In genomic region chr22:43142881-43143562, GRCh38 we compare ENCODE assay signal across 8 cellular contexts. TPM values are rescaled to one million over a fixed set of nuclear protein-coding genes. Genes with fewer than 3 reads are reported as not detected.
A peak's percentile ranks its signal among the peaks of the same experiment; 100 is the strongest.
DNase-seq lines count a peak whose midpoint lies in the region; ATAC-seq, FAIRE-seq and TF ChIP-seq lines count a peak whose summit lies in the region.

MCAT (minus strand) TSS chr22:43143398; CDS start chr22:43143348, 50 bp downstream.

- H2BK15ac ChIP-seq in neuronal stem cell (ENCODE audit: low read length) = no peak within 1 kb of the TSS

- H3K9ac ChIP-seq in DND-41 (ENCODE audit: low read depth, low read length) = peak within 1 kb of the TSS; percentile 73
- H3K9ac ChIP-seq in neuronal stem cell (ENCODE audit: low read depth, low read length, poor library complexity) = peak within 1 kb of the TSS; percentile 99
- H3K9ac ChIP-seq in subcutaneous abdominal adipose tissue (ENCODE audit: low read length in 5 of 5) = peak within 1 kb of the TSS; percentile 28 to 93 (median 71)

- H2AFZ ChIP-seq in DND-41 (ENCODE audit: low read depth, low read length) (peak within 1 kb of the TSS; percentile 96), neuronal stem cell (ENCODE audit: low read length) (peak within 1 kb of the TSS; percentile 89)

- peak within 1 kb of the TSS; percentile 53 to 75 for H3K4me3 ChIP-seq in DND-41 (ENCODE audit: low read depth in 1 of 2, low read length in 2 of 2)
- H3K4me3 ChIP-seq in neuronal stem cell (ENCODE audit: low read length in 2 of 2) = peak within 1 kb of the TSS; percentile 91 to 100
- H3K4me3 ChIP-seq in subcutaneous abdominal adipose tissue (ENCODE audit: low read depth in 1 of 5, low read length in 5 of 5) = peak within 1 kb of the TSS; percentile 64 to 98 (median 84)

- H3K23ac ChIP-seq in neuronal stem cell (ENCODE audit: low read depth, low read length, poor library complexity) = peak within 1 kb of the TSS; percentile 65

- H3K14ac ChIP-seq in neuronal stem cell (ENCODE audit: low read length) = peak within 1 kb of the TSS; percentile 96

- H4K91ac ChIP-seq in neuronal stem cell (ENCODE audit: low read depth, low read length, poor library complexity) = no peak within 1 kb of the TSS

- H2BK5ac ChIP-seq in neuronal stem cell (ENCODE audit: low read length) = peak within 1 kb of the TSS; percentile 53

- no CpG with 5 or more reads among the region's 83 CpGs for WGBS in neuronal stem cell (ENCODE audit: extremely low coverage in 2 of 2, insufficient read length in 2 of 2, insufficient replicate concordance in 1 of 2), 2 donors

- H3K27ac ChIP-seq in DND-41 (ENCODE audit: low read length) = peak within 1 kb of the TSS; percentile 83
- peak within 1 kb of the TSS; percentile 44 for H3K27ac ChIP-seq in neuronal stem cell (replicated peaks; ENCODE audit: low read length)
- H3K27ac ChIP-seq in subcutaneous abdominal adipose tissue (ENCODE audit: low read depth, low read length) = peak within 1 kb of the TSS; percentile 37

- peaks cover 16% of the 10 kb centered on the region for H3K79me2 ChIP-seq in DND-41 (ENCODE audit: insufficient read depth, low read length)

- peak within 1 kb of the TSS; percentile 82 for H4K8ac ChIP-seq in neuronal stem cell (ENCODE audit: low read depth, low read length)

- H3K36me3 ChIP-seq in DND-41 (ENCODE audit: insufficient read depth, low read length) (peaks cover 36% of the 10 kb centered on the region), neuronal stem cell (replicated peaks in 1 of 2; ENCODE audit: control insufficient read depth in 2 of 2, insufficient read depth in 2 of 2, low read length in 2 of 2) (peaks cover 18 to 38% of the 10 kb centered on the region in 2 donors), subcutaneous abdominal adipose tissue (ENCODE audit: control insufficient read depth in 5 of 5, insufficient read depth in 5 of 5, low read length in 5 of 5) (peaks cover 5 to 27% (median 13%) of the 10 kb centered on the region in 5 donors)

- H2BK120ac ChIP-seq in neuronal stem cell (ENCODE audit: low read depth, low read length) = no peak within 1 kb of the TSS

- H3K27me3 ChIP-seq in DND-41 (ENCODE audit: insufficient read depth, low read length, poor library complexity) (no peaks in the 10 kb centered on the region), neuronal stem cell (ENCODE audit: control insufficient read depth in 3 of 3, insufficient read depth in 3 of 3, low read depth in 1 of 3, low read length in 3 of 3) (peaks cover 0 to 5% (median 0%) of the 10 kb centered on the region in 3 experiments), subcutaneous abdominal adipose tissue (ENCODE audit: control insufficient read depth in 5 of 5, insufficient read depth in 4 of 5, low read length in 5 of 5) (no peaks in the 10 kb centered on the region)

- no peak within 1 kb of the TSS for H3K4ac ChIP-seq in neuronal stem cell (ENCODE audit: low read length)

- H2BK12ac ChIP-seq in neuronal stem cell (ENCODE audit: low read length) = peak within 1 kb of the TSS; percentile 94

- ATAC-seq in DND-41 (ENCODE audit: insufficient read depth, low read depth) = peak; percentile 96
- ATAC-seq in GM21723 (IDR thresholded peaks at IDR 0.05; ENCODE audit: unreplicated experiment) = peak; percentile 85

- peak within 1 kb of the TSS; percentile 74 for H3K4me2 ChIP-seq in DND-41 (ENCODE audit: insufficient read depth, low read length)
- peak within 1 kb of the TSS; percentile 91 for H3K4me2 ChIP-seq in neuronal stem cell (ENCODE audit: insufficient read depth, low read length, poor library complexity, severe bottlenecking)

- peak within 1 kb of the TSS; percentile 89 for H2AK5ac ChIP-seq in neuronal stem cell (ENCODE audit: low read depth, low read length)

- no peak for TF ChIP-seq CTCF in DND-41 (IDR thresholded peaks at IDR 0.05; ENCODE audit: borderline replicate concordance, extremely low read depth, low read length, poor library complexity, severe bottlenecking)

- peaks cover 26% of the 10 kb centered on the region for H3K4me1 ChIP-seq in DND-41 (ENCODE audit: insufficient read depth, low read length)
- peaks cover 0 to 3% of the 10 kb centered on the region in 2 donors for H3K4me1 ChIP-seq in neuronal stem cell (ENCODE audit: control insufficient read depth in 2 of 2, insufficient read depth in 1 of 2, low read depth in 1 of 2, low read length in 2 of 2)
- peaks cover 5 to 24% (median 17%) of the 10 kb centered on the region in 5 donors for H3K4me1 ChIP-seq in subcutaneous abdominal adipose tissue (ENCODE audit: control insufficient read depth in 5 of 5, insufficient read depth in 5 of 5, low read length in 5 of 5)

- H3K9me3 ChIP-seq in DND-41 (ENCODE audit: insufficient read depth, low read length, severe bottlenecking) (no peaks in the 10 kb centered on the region), neuronal stem cell (replicated peaks in 1 of 2; ENCODE audit: control insufficient read depth in 2 of 2, insufficient read depth in 1 of 2, low read depth in 1 of 2, low read length in 2 of 2) (no peaks in the 10 kb centered on the region), subcutaneous abdominal adipose tissue (ENCODE audit: control insufficient read depth in 5 of 5, low read length in 5 of 5) (no peaks in the 10 kb centered on the region)

- peak within 1 kb of the TSS; percentile 94 for H3K18ac ChIP-seq in neuronal stem cell (ENCODE audit: low read length)

- no peak for FAIRE-seq in frontal cortex (lab: Jason Lieb, UNC)

- H4K20me1 ChIP-seq in DND-41 (ENCODE audit: insufficient read depth, low read length) = peaks cover 5% of the 10 kb centered on the region; the same call in 1 of the 2 replicates

- peaks cover 8% of the 10 kb centered on the region for H3K79me1 ChIP-seq in neuronal stem cell (ENCODE audit: low read depth, low read length)

- DNase-seq in DND-41 (peak; percentile 82), LoVo (ENCODE audit: low spot score) (peak; percentile 86), SK-N-DZ (ENCODE audit: low spot score) (peak; percentile 83), frontal cortex (ENCODE audit: low spot score in 2 of 2) (peak; percentile 90 to 92), neuronal stem cell (ENCODE audit: low spot score) (peak; percentile 65)
- DNase-seq in activated naive CD4-positive, alpha-beta T cell treated with Interleukin-2 at 50 U/mL for 16 hours = peak; percentile 85

RNA-seq across cellular contexts. Expression of gene MCAT, which starts in this region (rescaled TPM):
- 31.7 and 44.0 TPM in 2 replicates for polyA plus RNA-seq in SK-N-DZ (2014; cell fraction: cytosol; rRNA removed)
- polyA plus RNA-seq in SK-N-DZ (2014; cell fraction: nucleus; rRNA removed) = 22.3 and 24.3 TPM in 2 replicates
- total RNA-seq in frontal cortex = 13.9 TPM
- 14.6 TPM for polyA plus RNA-seq in neuronal stem cell (2013, experiment 1 of 2)
- polyA plus RNA-seq in neuronal stem cell (2013, experiment 2 of 2) = 12.4 TPM

Comparison
In these comparisons a context has a peak if more than half of its experiments do, and no peak if none do; other contexts are left out.
1. Peak in every context shown above with its lines: DNase-seq, ATAC-seq, H3K4me3 ChIP-seq and H3K27ac ChIP-seq.